In genomic region chr12:115543269-115543668, GRCh38 we compare ENCODE assay signal across 11 cellular contexts.
"Had no signal": no experiment of that assay in that cellular context is flagged by ENCODE, and none has a peak within 500 bp of the region (broad histone marks: within the 10 kb centered on the region; RNA-seq: fewer than 3 reads in every experiment).

No MANE protein-coding gene starts in this region.

- H3K4me3 ChIP-seq: skin epidermis, transverse colon had no signal

- H3K27ac ChIP-seq: brain microvascular endothelial cell, transverse colon had no signal

- H3K36me3 ChIP-seq: brain microvascular endothelial cell, transverse colon had no signal

- H3K4me1 ChIP-seq: transverse colon had no signal

- DNase-seq: activated CD4-positive, alpha-beta T cell treated with anti-CD3 and anti-CD28 coated beads, Interleukin-2, amount 10 ng/mL, durations not matched to agents 7 days and 5 days; activated naive CD8-positive, alpha-beta T cell treated with anti-CD3 and anti-CD28 coated beads for 36 hours; brain microvascular endothelial cell; effector memory CD4-positive, alpha-beta T cell; mesendoderm; stimulated activated CD4-positive, alpha-beta T cell treated with anti-CD3 and anti-CD28 coated beads, Interleukin-4, amount 100 ng/mL, for 4 hours; stimulated activated CD8-positive, alpha-beta memory T cell treated with anti-CD3 and anti-CD28 coated beads, Interleukin-4, amount 100 ng/mL, for 48 hours; stimulated activated naive CD4-positive, alpha-beta T cell treated with Interleukin-2 at 50 U/mL for 16 hours; substantia nigra; transverse colon had no signal
